ENCODE assay signal across 8 cellular contexts in the genomic region with DNA sequence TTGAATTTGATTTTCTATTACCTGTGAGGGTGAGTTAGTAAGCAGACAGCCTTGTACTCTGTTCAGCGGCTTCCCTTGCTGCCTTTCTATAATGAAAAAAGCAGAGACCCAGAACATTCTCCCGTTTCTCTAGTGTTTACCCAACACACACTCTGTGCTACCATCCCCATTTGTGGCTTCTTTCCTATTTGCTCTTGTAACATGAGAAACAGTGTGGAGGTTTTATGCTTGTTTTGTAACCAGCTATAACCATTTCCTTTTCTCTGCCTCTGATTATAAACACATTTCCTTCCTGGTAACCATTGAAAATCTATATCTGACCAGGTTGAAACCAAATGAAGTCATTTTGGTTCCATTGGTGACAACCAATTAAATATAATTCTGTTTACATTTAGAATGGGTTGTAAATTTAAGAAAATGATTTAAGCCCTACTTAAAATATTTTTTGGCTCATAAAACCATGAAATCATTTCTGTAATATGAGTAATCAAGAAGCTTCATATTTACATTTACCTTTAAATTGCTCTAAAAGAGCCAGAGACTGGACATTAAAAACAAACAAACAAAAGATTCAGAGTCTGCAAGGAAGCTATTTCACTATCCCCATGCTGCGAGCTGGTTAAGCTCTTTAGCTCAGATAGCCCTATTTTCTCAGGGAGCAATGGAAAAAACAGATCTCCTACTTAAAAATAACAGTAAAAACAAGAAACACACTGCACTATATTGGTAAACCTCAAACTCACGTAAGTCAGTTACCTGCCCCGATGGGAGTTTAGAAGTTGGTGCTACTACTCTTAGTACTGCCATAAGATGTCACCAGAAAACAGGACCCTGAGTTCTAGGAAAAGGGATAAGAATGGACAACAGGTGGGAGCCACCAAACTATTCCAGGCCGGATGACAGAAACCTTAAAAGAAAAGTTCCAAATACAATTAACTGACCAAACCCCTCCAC.
DNase-seq lines count a peak whose midpoint lies in the region; ATAC-seq, FAIRE-seq and TF ChIP-seq lines count a peak whose summit lies in the region.

No MANE protein-coding gene starts in this region.

- peaks cover 45% of the 10 kb centered on the region for H3K4me1 ChIP-seq in GM12878 (ENCODE audit: control insufficient read depth, insufficient read depth, low read length)
- H3K4me1 ChIP-seq in parathyroid adenoma = peaks cover 11% of the 10 kb centered on the region

- H3K4me2 ChIP-seq in GM12878 (ENCODE audit: control insufficient read depth, insufficient read depth) (peak overlapping the region; percentile 75), parathyroid adenoma (ENCODE audit: low read length) (no peak overlapping the region)

- H3K36me3 ChIP-seq in GM12878 (ENCODE audit: control insufficient read depth in 2 of 2, insufficient read depth in 2 of 2, low read length in 1 of 2) (no peaks in the 10 kb centered on the region), parathyroid adenoma (ENCODE audit: control insufficient read depth, insufficient read depth, low read length) (no peaks in the 10 kb centered on the region)

- no peak for TF ChIP-seq POLR2A in GM12878 (IDR thresholded peaks at IDR 0.05; ENCODE audit: low read depth, low read length)

- RAD21 ChIA-PET in GM12878 (lab: Charles Lee; ENCODE audit: unreplicated experiment) = interaction anchor here (0.8 to 9.4 kb wide), 30 partner anchors 9 to 1754 kb away, joined by 3 to 178 read pairs (median 5); partner anchors contain the start of genes EEA1 and NUDT4

- H3K27me3 ChIP-seq in GM12878 (replicated peaks in 1 of 2; ENCODE audit: control insufficient read depth in 2 of 2, insufficient read depth in 2 of 2, low read length in 1 of 2) = no peaks in the 10 kb centered on the region
- no peaks in the 10 kb centered on the region for H3K27me3 ChIP-seq in parathyroid adenoma (ENCODE audit: control insufficient read depth, insufficient read depth, low read length)

- ATAC-seq in GM19395 (IDR thresholded peaks at IDR 0.05; ENCODE audit: unreplicated experiment) = peak; percentile 39
- ATAC-seq in GM12878 = peak; percentile 41
- no peak for ATAC-seq in GM19397 (IDR thresholded peaks at IDR 0.05; ENCODE audit: unreplicated experiment)

- 0% methylated on average over 6 of the region's 6 CpGs for WGBS in GM12878 (ENCODE audit: insufficient coverage, insufficient replicate concordance, low lambda C conversion rate, missing lambda C conversion rate)

- H3K27ac ChIP-seq in GM12878 (ENCODE audit: control insufficient read depth, insufficient read depth) (peak overlapping the region; percentile 78), parathyroid adenoma (no peak overlapping the region)

- H3K9me3 ChIP-seq in GM12878 (replicated peaks; ENCODE audit: control insufficient read depth, insufficient read depth, low read length) = no peaks in the 10 kb centered on the region; the same call in 2 of the 3 replicates
- H3K9me3 ChIP-seq in parathyroid adenoma (ENCODE audit: control insufficient read depth, low read length) = no peaks in the 10 kb centered on the region

- TF ChIP-seq CTCF in GM12878 (IDR thresholded peaks at IDR 0.05 in 2 of 3, conservative IDR thresholded peaks at IDR 0.05 in 1 of 3; ENCODE audit: control insufficient read depth in 2 of 3, extremely low read depth in 1 of 3, insufficient read depth in 1 of 3, low read depth in 3 of 3, low read length in 3 of 3) = no peak
- TF ChIP-seq CTCF in parathyroid adenoma (IDR thresholded peaks at IDR 0.05) = no peak

- peak; percentile 18 for FAIRE-seq in GM12878 (lab: Jason Lieb, UNC)

- H2AFZ ChIP-seq in GM12878 (ENCODE audit: control insufficient read depth, low read depth, low read length) (peak overlapping the region; percentile 81), parathyroid adenoma (peak overlapping the region; percentile 44)

- H3K9ac ChIP-seq in GM12878 (ENCODE audit: control insufficient read depth, insufficient read depth, low read length) = peak overlapping the region; percentile 5; the same call in 1 of the 2 replicates
- no peak overlapping the region for H3K9ac ChIP-seq in parathyroid adenoma

- POLR2A ChIA-PET in GM12878 (lab: Charles Lee) = interaction anchor here (0.5 to 5.9 kb wide), 16 partner anchors 9 to 281 kb away, joined by 3 to 52 read pairs (median 6); partner anchors contain the start of gene NUDT4

- peak overlapping the region; percentile 24; the same call in 1 of the 2 replicates for H3K4me3 ChIP-seq in GM12878
- H3K4me3 ChIP-seq in parathyroid adenoma (ENCODE audit: low read depth, low read length) = no peak overlapping the region

- H3K79me2 ChIP-seq in GM12878 (ENCODE audit: control insufficient read depth, insufficient read depth, low read length) (no peaks in the 10 kb centered on the region), parathyroid adenoma (no peaks in the 10 kb centered on the region)

- no peak; a peak in 1 of 4 replicates for TF ChIP-seq EP300 in GM12878 (IDR thresholded peaks at IDR 0.05; ENCODE audit: borderline replicate concordance in 1 of 2, control insufficient read depth in 1 of 2, low read depth in 2 of 2, low read length in 2 of 2)

- H4K20me1 ChIP-seq in GM12878 (ENCODE audit: control insufficient read depth, insufficient read depth) = no peaks in the 10 kb centered on the region

- peak; percentile 30; the same call in 1 of the 2 replicates for TF ChIP-seq RAD21 in GM12878 (IDR thresholded peaks at IDR 0.05; ENCODE audit: insufficient read depth, low read depth, low read length)

- intact Hi-C loops in GM12878 (cut with micrococcal nuclease; ENCODE audit: unreplicated experiment) = loop anchor here (1.0 to 5.0 kb wide), 6 partner anchors 32 to 245 kb away; no protein-coding TSS in a partner anchor

- no TSS peak for BruUV-seq in GM12878 (replicated peaks; lab: Mats Ljungman, UMichigan)

- in situ Hi-C loops in GM12878 (cut with MboI) = no loop called here

- DNase-seq in NCI-H1092 treated with DMSO at 0.1 percent for 48 hours (lab: John Stamatoyannopoulos, UW) (peak; percentile 95), GM12878 (ENCODE audit: low read depth, low spot score) (no peak), NCI-H2171 treated with DMSO at 0.1 percent for 48 hours (lab: John Stamatoyannopoulos, UW) (no peak), cortex of kidney (lab: John Stamatoyannopoulos, UW) (no peak), HK-2 (ENCODE audit: unreplicated experiment) (no peak)

- SMC1A ChIA-PET in GM12878 (lab: Charles Lee; ENCODE audit: uncharacterized antibody, unreplicated experiment) = interaction anchor here (0.5 to 13.8 kb wide), 38 partner anchors 9 to 349 kb away, joined by 3 to 221 read pairs (median 5); partner anchors contain the start of gene NUDT4

- CTCF ChIA-PET in GM12878 (lab: Yijun Ruan, JAX) = interaction anchor here (0.6 to 9.0 kb wide), 24 partner anchors 9 to 351 kb away, joined by 3 to 120 read pairs (median 5); partner anchors contain the start of gene MRPL42

TF ChIP-seq in GM12878, 131 proteins besides CTCF, POLR2A, EP300 and RAD21 (continues in another document):
- TF ChIP-seq MLLT1 (IDR thresholded peaks at IDR 0.05) = no peak
- TF ChIP-seq SUPT20H (IDR thresholded peaks at IDR 0.05; ENCODE audit: borderline replicate concordance, control insufficient read depth, low read depth, low read length) = no peak
- peak; percentile 57 for TF ChIP-seq ATF7 (IDR thresholded peaks at IDR 0.05; ENCODE audit: low read depth)
- TF ChIP-seq, protein P1, sequence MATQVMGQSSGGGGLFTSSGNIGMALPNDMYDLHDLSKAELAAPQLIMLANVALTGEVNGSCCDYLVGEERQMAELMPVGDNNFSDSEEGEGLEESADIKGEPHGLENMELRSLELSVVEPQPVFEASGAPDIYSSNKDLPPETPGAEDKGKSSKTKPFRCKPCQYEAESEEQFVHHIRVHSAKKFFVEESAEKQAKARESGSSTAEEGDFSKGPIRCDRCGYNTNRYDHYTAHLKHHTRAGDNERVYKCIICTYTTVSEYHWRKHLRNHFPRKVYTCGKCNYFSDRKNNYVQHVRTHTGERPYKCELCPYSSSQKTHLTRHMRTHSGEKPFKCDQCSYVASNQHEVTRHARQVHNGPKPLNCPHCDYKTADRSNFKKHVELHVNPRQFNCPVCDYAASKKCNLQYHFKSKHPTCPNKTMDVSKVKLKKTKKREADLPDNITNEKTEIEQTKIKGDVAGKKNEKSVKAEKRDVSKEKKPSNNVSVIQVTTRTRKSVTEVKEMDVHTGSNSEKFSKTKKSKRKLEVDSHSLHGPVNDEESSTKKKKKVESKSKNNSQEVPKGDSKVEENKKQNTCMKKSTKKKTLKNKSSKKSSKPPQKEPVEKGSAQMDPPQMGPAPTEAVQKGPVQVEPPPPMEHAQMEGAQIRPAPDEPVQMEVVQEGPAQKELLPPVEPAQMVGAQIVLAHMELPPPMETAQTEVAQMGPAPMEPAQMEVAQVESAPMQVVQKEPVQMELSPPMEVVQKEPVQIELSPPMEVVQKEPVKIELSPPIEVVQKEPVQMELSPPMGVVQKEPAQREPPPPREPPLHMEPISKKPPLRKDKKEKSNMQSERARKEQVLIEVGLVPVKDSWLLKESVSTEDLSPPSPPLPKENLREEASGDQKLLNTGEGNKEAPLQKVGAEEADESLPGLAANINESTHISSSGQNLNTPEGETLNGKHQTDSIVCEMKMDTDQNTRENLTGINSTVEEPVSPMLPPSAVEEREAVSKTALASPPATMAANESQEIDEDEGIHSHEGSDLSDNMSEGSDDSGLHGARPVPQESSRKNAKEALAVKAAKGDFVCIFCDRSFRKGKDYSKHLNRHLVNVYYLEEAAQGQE (IDR thresholded peaks at IDR 0.05; ENCODE audit: low read depth, low read length) = no peak
- peak; percentile 41; the same call in 1 of the 2 replicates for TF ChIP-seq GABPA (IDR thresholded peaks at IDR 0.05; ENCODE audit: low read depth)
- TF ChIP-seq YBX1 (IDR thresholded peaks at IDR 0.05) = no peak
- TF ChIP-seq RCOR1 (conservative IDR thresholded peaks at IDR 0.05; ENCODE audit: low read depth, low read length) = no peak
- no peak for TF ChIP-seq POLR2AphosphoS2 (IDR thresholded peaks at IDR 0.05; ENCODE audit: low read depth, low read length)
- TF ChIP-seq NFYA (IDR thresholded peaks at IDR 0.05; ENCODE audit: borderline replicate concordance, low read depth, low read length) = no peak
- no peak for TF ChIP-seq RAD51 (IDR thresholded peaks at IDR 0.05)
- TF ChIP-seq CREB1 (IDR thresholded peaks at IDR 0.05; ENCODE audit: low read depth) = peak; percentile 35; the same call in 1 of the 2 replicates
- peak; percentile 73 for TF ChIP-seq RUNX3 (IDR thresholded peaks at IDR 0.05; ENCODE audit: low read length)
